Comparison of ENCODE assay signal across 10 cellular contexts in genomic region chr22:29005754-29006153, GRCh38. TPM values are rescaled to one million over a fixed set of nuclear protein-coding genes. Genes with fewer than 3 reads are reported as not detected.
"Had no signal": no experiment of that assay in that cellular context is flagged by ENCODE, and none has a peak within 500 bp of the region (broad histone marks: within the 10 kb centered on the region; RNA-seq: fewer than 3 reads in every experiment).

No MANE protein-coding gene starts in this region.

RNA-seq across cellular contexts. Expression of gene C22orf31, which starts 55.9 kb away (rescaled TPM):
- total RNA-seq: activated CD8-positive, alpha-beta T cell treated with anti-CD3 and anti-CD28 coated beads for 36 hours; activated naive CD8-positive, alpha-beta T cell treated with anti-CD3 and anti-CD28 coated beads for 36 hours; activated T-cell treated with anti-CD3 and anti-CD28 coated beads, Interleukin-2, amount 50 U/mL, for 72 hours; activated T-helper 2 cell treated with anti-CD3 and anti-CD28 coated beads, Interferon-gamma antibody, Interleukin-2, Interleukin-4, amounts not matched to agents 10 μg/mL and 5 μg/mL and 100 μg/mL, durations not matched to agents 14 hours and 24 hours and 36 hours; aorta; LHCN-M2; M059J; PC-3; SJSA1; T-helper 1 cell treated with Interleukin-12 subunit alpha and Interleukin-12 subunit beta and Interleukin-4 antibody, amounts not matched to agents 30 ng/mL and 1 ng/mL, for 36 hours had no signal
- polyA plus RNA-seq: aorta had no signal
